ENCODE assay signal across 1 cellular context in the genomic region with DNA sequence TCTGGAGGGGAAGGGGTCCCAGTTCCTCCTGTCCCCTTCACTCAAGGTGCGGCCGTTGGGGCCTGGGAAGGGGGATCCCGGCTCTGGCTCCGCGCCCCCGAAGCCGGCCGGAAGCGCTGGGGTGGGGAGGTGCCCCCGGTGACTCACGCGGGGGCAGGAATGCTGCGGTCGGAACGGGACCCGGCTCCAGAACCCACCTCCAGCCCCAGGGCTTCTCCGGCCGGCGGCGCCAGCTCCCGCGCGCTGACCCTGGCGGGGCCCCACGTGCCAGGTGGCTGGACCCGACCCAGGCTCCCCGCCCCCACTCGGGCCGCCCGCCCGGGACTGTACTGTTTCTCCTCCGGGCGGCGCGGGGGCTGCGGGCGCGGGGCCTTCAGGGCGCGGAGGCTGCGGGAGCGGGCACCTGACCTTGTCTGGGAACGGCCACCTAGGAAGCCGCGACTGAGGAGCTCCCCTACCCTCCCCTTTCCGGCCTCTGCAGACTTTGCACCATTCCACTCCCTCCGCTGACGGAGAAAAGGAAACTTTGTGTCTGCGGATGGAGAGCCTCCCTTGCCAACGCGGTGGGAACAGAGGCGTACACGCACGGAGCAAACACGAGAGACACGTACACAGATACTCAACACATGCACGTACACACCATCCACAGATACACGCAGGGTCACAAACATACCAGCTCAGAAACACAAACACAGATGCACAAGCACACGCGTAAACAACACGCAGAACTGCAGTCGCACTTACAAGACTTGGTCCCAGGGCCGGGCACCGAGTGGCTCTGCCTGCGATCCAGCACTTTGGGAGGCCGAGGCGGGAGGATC.
TF ChIP-seq lines count a peak whose summit lies in the region.

No MANE protein-coding gene starts in this region.

TF ChIP-seq in HepG2, 621 proteins besides CTCF, POLR2A, EP300 and RAD21 (continued from another document and continues in another):
- peak; percentile 75 for TF ChIP-seq ZNF574 (CRISPR knock-in tag; IDR thresholded peaks at IDR 0.05)
- no peak for TF ChIP-seq EZH2 (conservative IDR thresholded peaks at IDR 0.05; ENCODE audit: low read depth, low read length)
- TF ChIP-seq PCBP2 (optimal IDR thresholded peaks at IDR 0.05; ENCODE audit: low read depth, low read length, poor library complexity, severe bottlenecking) = no peak
- no peak; the same call in 1 of the 2 replicates for TF ChIP-seq ZKSCAN8 (CRISPR knock-in tag; IDR thresholded peaks at IDR 0.05; ENCODE audit: borderline replicate concordance)
- no peak for TF ChIP-seq PHF5A (CRISPR knock-in tag; IDR thresholded peaks at IDR 0.05; ENCODE audit: low read depth, unreplicated experiment)
- TF ChIP-seq PRPF4 (IDR thresholded peaks at IDR 0.05; ENCODE audit: low read depth, low read length, poor library complexity, severe bottlenecking) = no peak
- TF ChIP-seq ZNF556 (CRISPR knock-in tag; IDR thresholded peaks at IDR 0.05; ENCODE audit: borderline replicate concordance) = 0 out of 2 replicates have a peak, but pooled peaks have one; percentile 23
- TF ChIP-seq ZNF44 (CRISPR knock-in tag; IDR thresholded peaks at IDR 0.05) = no peak
- TF ChIP-seq HNRNPH1 (optimal IDR thresholded peaks at IDR 0.05; ENCODE audit: low read depth, low read length) = no peak
- no peak for TF ChIP-seq ZNF841 (CRISPR knock-in tag; IDR thresholded peaks at IDR 0.05; ENCODE audit: borderline replicate concordance)
- peak; percentile 81 for TF ChIP-seq PAXIP1 (CRISPR knock-in tag; conservative IDR thresholded peaks at IDR 0.05)
- peak; percentile 88 for TF ChIP-seq GABPB1 (CRISPR knock-in tag; IDR thresholded peaks at IDR 0.05)
- TF ChIP-seq ZNF607 (CRISPR knock-in tag; IDR thresholded peaks at IDR 0.05; ENCODE audit: borderline replicate concordance) = 0 out of 2 replicates have a peak, but pooled peaks have one; percentile 24
- TF ChIP-seq, protein P1, sequence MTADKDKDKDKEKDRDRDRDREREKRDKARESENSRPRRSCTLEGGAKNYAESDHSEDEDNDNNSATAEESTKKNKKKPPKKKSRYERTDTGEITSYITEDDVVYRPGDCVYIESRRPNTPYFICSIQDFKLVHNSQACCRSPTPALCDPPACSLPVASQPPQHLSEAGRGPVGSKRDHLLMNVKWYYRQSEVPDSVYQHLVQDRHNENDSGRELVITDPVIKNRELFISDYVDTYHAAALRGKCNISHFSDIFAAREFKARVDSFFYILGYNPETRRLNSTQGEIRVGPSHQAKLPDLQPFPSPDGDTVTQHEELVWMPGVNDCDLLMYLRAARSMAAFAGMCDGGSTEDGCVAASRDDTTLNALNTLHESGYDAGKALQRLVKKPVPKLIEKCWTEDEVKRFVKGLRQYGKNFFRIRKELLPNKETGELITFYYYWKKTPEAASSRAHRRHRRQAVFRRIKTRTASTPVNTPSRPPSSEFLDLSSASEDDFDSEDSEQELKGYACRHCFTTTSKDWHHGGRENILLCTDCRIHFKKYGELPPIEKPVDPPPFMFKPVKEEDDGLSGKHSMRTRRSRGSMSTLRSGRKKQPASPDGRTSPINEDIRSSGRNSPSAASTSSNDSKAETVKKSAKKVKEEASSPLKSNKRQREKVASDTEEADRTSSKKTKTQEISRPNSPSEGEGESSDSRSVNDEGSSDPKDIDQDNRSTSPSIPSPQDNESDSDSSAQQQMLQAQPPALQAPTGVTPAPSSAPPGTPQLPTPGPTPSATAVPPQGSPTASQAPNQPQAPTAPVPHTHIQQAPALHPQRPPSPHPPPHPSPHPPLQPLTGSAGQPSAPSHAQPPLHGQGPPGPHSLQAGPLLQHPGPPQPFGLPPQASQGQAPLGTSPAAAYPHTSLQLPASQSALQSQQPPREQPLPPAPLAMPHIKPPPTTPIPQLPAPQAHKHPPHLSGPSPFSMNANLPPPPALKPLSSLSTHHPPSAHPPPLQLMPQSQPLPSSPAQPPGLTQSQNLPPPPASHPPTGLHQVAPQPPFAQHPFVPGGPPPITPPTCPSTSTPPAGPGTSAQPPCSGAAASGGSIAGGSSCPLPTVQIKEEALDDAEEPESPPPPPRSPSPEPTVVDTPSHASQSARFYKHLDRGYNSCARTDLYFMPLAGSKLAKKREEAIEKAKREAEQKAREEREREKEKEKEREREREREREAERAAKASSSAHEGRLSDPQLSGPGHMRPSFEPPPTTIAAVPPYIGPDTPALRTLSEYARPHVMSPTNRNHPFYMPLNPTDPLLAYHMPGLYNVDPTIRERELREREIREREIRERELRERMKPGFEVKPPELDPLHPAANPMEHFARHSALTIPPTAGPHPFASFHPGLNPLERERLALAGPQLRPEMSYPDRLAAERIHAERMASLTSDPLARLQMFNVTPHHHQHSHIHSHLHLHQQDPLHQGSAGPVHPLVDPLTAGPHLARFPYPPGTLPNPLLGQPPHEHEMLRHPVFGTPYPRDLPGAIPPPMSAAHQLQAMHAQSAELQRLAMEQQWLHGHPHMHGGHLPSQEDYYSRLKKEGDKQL (CRISPR knock-in tag; IDR thresholded peaks at IDR 0.05; ENCODE audit: low read depth) = peak; percentile 33
- no peak for TF ChIP-seq ZNF780A (CRISPR knock-in tag; IDR thresholded peaks at IDR 0.05)
- no peak for TF ChIP-seq FIP1L1 (IDR thresholded peaks at IDR 0.05; ENCODE audit: borderline replicate concordance, insufficient read depth, low read depth, low read length)
- peak; percentile 45; the same call in 1 of the 2 replicates for TF ChIP-seq SPEN (CRISPR knock-in tag; IDR thresholded peaks at IDR 0.05; ENCODE audit: low read depth)
- TF ChIP-seq ZBTB21 (CRISPR knock-in tag; IDR thresholded peaks at IDR 0.05) = no peak
- TF ChIP-seq, protein P2, sequence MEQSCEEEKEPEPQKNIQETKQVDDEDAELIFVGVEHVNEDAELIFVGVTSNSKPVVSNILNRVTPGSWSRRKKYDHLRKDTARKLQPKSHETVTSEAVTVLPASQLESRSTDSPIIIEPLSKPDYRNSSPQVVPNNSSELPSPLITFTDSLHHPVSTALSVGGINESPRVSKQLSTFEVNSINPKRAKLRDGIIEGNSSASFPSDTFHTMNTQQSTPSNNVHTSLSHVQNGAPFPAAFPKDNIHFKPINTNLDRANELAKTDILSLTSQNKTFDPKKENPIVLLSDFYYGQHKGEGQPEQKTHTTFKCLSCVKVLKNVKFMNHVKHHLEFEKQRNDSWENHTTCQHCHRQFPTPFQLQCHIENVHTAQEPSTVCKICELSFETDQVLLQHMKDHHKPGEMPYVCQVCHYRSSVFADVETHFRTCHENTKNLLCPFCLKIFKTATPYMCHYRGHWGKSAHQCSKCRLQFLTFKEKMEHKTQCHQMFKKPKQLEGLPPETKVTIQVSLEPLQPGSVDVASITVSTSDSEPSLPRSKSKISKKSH (CRISPR knock-in tag; IDR thresholded peaks at IDR 0.05; ENCODE audit: borderline replicate concordance) = no peak; the same call in 1 of the 2 replicates
- TF ChIP-seq NCOA1 (CRISPR knock-in tag; IDR thresholded peaks at IDR 0.05) = peak; percentile 57; the same call in 1 of the 2 replicates
- peak; percentile 62; the same call in 1 of the 2 replicates for TF ChIP-seq ZNF639 (CRISPR knock-in tag; conservative IDR thresholded peaks at IDR 0.05)
- no peak for TF ChIP-seq ZFP1 (CRISPR knock-in tag; IDR thresholded peaks at IDR 0.05)
- no peak for TF ChIP-seq DMTF1 (CRISPR knock-in tag; IDR thresholded peaks at IDR 0.05)
- TF ChIP-seq YEATS2 (CRISPR knock-in tag; IDR thresholded peaks at IDR 0.05; ENCODE audit: borderline replicate concordance) = no peak
- no peak for TF ChIP-seq ZNF256 (CRISPR knock-in tag; conservative IDR thresholded peaks at IDR 0.05)
- TF ChIP-seq DNMT3B (CRISPR knock-in tag; conservative IDR thresholded peaks at IDR 0.05) = no peak; the same call in 1 of the 2 replicates
- TF ChIP-seq ZFP62 (CRISPR knock-in tag; IDR thresholded peaks at IDR 0.05) = no peak
- TF ChIP-seq HNF4G (IDR thresholded peaks at IDR 0.05; ENCODE audit: borderline replicate concordance, low read depth, low read length) = peak; percentile 68
- peak; percentile 87 for TF ChIP-seq HNF4G (CRISPR knock-in tag; IDR thresholded peaks at IDR 0.05; ENCODE audit: borderline replicate concordance, low read depth)
- peak; percentile 49; the same call in 1 of the 2 replicates for TF ChIP-seq ZNF777 (CRISPR knock-in tag; IDR thresholded peaks at IDR 0.05)
- no peak for TF ChIP-seq RARG (CRISPR knock-in tag; IDR thresholded peaks at IDR 0.05; ENCODE audit: low read depth)
- 0 out of 2 replicates have a peak, but pooled peaks have one; percentile 15 for TF ChIP-seq HMG20B (CRISPR knock-in tag; conservative IDR thresholded peaks at IDR 0.05)
- TF ChIP-seq AGO2 (optimal IDR thresholded peaks at IDR 0.05; ENCODE audit: low read depth, low read length) = peak; percentile 84
- TF ChIP-seq, protein P3, sequence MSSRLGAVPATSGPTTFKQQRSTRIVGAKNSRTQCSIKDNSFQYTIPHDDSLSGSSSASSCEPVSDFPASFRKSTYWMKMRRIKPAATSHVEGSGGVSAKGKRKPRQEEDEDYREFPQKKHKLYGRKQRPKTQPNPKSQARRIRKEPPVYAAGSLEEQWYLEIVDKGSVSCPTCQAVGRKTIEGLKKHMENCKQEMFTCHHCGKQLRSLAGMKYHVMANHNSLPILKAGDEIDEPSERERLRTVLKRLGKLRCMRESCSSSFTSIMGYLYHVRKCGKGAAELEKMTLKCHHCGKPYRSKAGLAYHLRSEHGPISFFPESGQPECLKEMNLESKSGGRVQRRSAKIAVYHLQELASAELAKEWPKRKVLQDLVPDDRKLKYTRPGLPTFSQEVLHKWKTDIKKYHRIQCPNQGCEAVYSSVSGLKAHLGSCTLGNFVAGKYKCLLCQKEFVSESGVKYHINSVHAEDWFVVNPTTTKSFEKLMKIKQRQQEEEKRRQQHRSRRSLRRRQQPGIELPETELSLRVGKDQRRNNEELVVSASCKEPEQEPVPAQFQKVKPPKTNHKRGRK (CRISPR knock-in tag; IDR thresholded peaks at IDR 0.05) = no peak
- no peak for TF ChIP-seq PHF21A (CRISPR knock-in tag; IDR thresholded peaks at IDR 0.05)
- TF ChIP-seq SRSF9 (IDR thresholded peaks at IDR 0.05; ENCODE audit: borderline replicate concordance, insufficient read depth, low read depth, low read length, poor library complexity, severe bottlenecking) = no peak
- TF ChIP-seq JARID2 (CRISPR knock-in tag; IDR thresholded peaks at IDR 0.05; ENCODE audit: insufficient replicate concordance) = no peak
- TF ChIP-seq ZNF326 (CRISPR knock-in tag; IDR thresholded peaks at IDR 0.05; ENCODE audit: borderline replicate concordance) = no peak
